ENCODE assay signal across 18 cellular contexts in the genomic region with DNA sequence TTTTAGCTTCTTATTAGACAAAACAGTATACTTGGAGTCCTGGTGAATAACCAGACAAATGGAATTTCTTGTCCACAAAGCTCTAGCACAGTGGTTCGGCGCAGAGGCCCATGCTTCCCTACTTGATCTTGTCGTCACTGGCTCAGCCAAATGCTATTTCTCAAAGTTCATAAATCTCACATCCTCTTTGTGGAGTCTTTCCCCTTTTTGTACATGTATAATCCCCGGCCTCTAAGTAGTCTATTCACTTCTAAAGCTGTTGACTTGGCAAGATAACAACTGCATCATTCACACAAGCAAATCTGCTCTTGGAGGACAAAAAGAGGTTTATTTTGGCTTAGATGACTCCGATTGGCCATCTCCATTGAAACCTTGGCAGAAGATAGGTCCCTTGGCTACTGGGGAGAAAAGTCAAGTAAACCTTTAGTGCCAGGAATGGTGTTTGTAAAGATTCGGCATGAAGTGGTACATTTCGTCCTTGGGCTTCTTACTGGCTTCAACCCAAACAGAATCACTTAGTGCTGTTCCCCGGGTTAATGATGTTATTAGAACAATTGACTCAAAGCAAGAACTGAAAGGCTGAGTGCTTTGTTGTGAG. TPM values are rescaled to one million over a fixed set of nuclear protein-coding genes. Genes with fewer than 3 reads are reported as not detected.
DNase-seq lines count a peak whose midpoint lies in the region; ATAC-seq, FAIRE-seq and TF ChIP-seq lines count a peak whose summit lies in the region.
"Had no signal": no experiment of that assay in that cellular context is flagged by ENCODE, and none has a peak within 500 bp of the region (broad histone marks: within the 10 kb centered on the region; RNA-seq: fewer than 3 reads in every experiment).

No MANE protein-coding gene starts in this region.

- H3K9ac ChIP-seq in HepG2 (ENCODE audit: insufficient read depth, low read depth, low read length), result no peak overlapping the region

- DNase-seq in right lobe of liver (no peak), HepG2 (ENCODE audit: low spot score) (no peak), osteoblast (ENCODE audit: insufficient read length, low spot score, missing footprints) (peak; percentile 73), aorta (no peak), 8988T (no peak)
- no peak for DNase-seq in stimulated activated CD4-positive, alpha-beta T cell treated with anti-CD3 and anti-CD28 coated beads, Interleukin-4, amount 100 ng/mL, for 4 hours
- DNase-seq: activated CD8-positive, alpha-beta memory T cell treated with anti-CD3 and anti-CD28 coated beads, Interleukin-2, amount 10 ng/mL, durations not matched to agents 7 days and 5 days; activated effector memory CD4-positive, alpha-beta T cell treated with Interleukin-2 at 50 U/mL for 16 hours; NCI-H187 treated with DMSO at 0.1 percent for 48 hours; NCI-H524; nephron progenitor cell; Peyer's patch; retina; WERI-Rb-1 had no signal

- H3K27ac ChIP-seq in right lobe of liver (no peak overlapping the region), HepG2 (ENCODE audit: extremely low read length, insufficient read depth, low read length) (no peak overlapping the region), gastroesophageal sphincter (peak overlapping the region in 3 of 4 donors; percentile 31 to 72 (median 55)), osteoblast (ENCODE audit: low read depth, low read length) (no peak overlapping the region), aorta (ENCODE audit: low read depth in 1 of 2, low read length in 2 of 2) (no peak overlapping the region)
- H3K27ac ChIP-seq: WERI-Rb-1 had no signal

- H3K4me1 ChIP-seq in right lobe of liver (no peaks in the 10 kb centered on the region), HepG2 (ENCODE audit: insufficient read depth, low read length) (no peaks in the 10 kb centered on the region), gastroesophageal sphincter (peaks cover 0 to 30% (median 0%) of the 10 kb centered on the region in 3 donors), osteoblast (ENCODE audit: insufficient read depth, low read length) (peaks cover 3% of the 10 kb centered on the region), aorta (ENCODE audit: control insufficient read depth in 1 of 2, insufficient read depth in 2 of 2, low read length in 2 of 2) (no peaks in the 10 kb centered on the region)
- H3K4me1 ChIP-seq: Peyer's patch had no signal

- POLR2A ChIA-PET in HepG2 (lab: Yijun Ruan, JAX), result no interaction called here

- TF ChIP-seq CTCF in right lobe of liver (IDR thresholded peaks at IDR 0.05), result no peak
- TF ChIP-seq CTCF in HepG2 (CRISPR knock-in tag; IDR thresholded peaks at IDR 0.05), result no peak
- TF ChIP-seq CTCF in gastroesophageal sphincter (IDR thresholded peaks at IDR 0.05), result no peak
- TF ChIP-seq CTCF in osteoblast (IDR thresholded peaks at IDR 0.05; ENCODE audit: extremely low read depth, low read depth, low read length), result no peak

- H3K4me2 ChIP-seq in HepG2 (ENCODE audit: low read depth, low read length) (no peak overlapping the region), osteoblast (ENCODE audit: insufficient read depth, low read length) (no peak overlapping the region)

- ATAC-seq in right lobe of liver (peak in 3 of 4 donors; percentile 30 to 64 (median 55)), HepG2 (no peak), gastroesophageal sphincter (peak; percentile 57), aorta (ENCODE audit: low FRiP score) (peak; percentile 76), HG03108 (IDR thresholded peaks at IDR 0.05; ENCODE audit: unreplicated experiment) (no peak)
- ATAC-seq: activated CD8-positive, alpha-beta memory T cell treated with anti-CD3 and anti-CD28 coated beads, Interleukin-2, amount 10 ng/mL, durations not matched to agents 7 days and 5 days had no signal

- no peaks in the 10 kb centered on the region for H3K9me3 ChIP-seq in right lobe of liver
- H3K9me3 ChIP-seq in HepG2 (ENCODE audit: low read length), result no peaks in the 10 kb centered on the region
- H3K9me3 ChIP-seq in gastroesophageal sphincter, result no peaks in the 10 kb centered on the region
- H3K9me3 ChIP-seq in osteoblast (ENCODE audit: low read depth, low read length), result no peaks in the 10 kb centered on the region
- H3K9me3 ChIP-seq in aorta (ENCODE audit: control insufficient read depth, low read length), result no peaks in the 10 kb centered on the region
- H3K9me3 ChIP-seq: Peyer's patch had no signal

- no peak for TF ChIP-seq RAD21 in HepG2 (CRISPR knock-in tag; IDR thresholded peaks at IDR 0.05)

- 53% methylated on average over 8 of the region's 8 CpGs for WGBS in right lobe of liver (ENCODE audit: insufficient coverage, low coverage, low lambda C conversion rate, missing lambda C conversion rate)
- 19% methylated on average over 8 of the region's 8 CpGs for WGBS in HepG2 (ENCODE audit: low lambda C conversion rate)
- WGBS in gastroesophageal sphincter (ENCODE audit: low coverage in 1 of 2), 2 donors, result 36 to 37% methylated on average over 4 to 8 of the region's 8 CpGs
- 21 to 41% methylated on average over 8 of the region's 8 CpGs for WGBS in aorta, 2 donors

- H2AFZ ChIP-seq in HepG2 (ENCODE audit: low read length) (no peak overlapping the region), osteoblast (ENCODE audit: low read length) (peak overlapping the region; percentile 44)

- H4K20me1 ChIP-seq in HepG2 (ENCODE audit: insufficient read depth, low read length), result no peaks in the 10 kb centered on the region
- no peaks in the 10 kb centered on the region for H4K20me1 ChIP-seq in osteoblast (ENCODE audit: insufficient read depth, low read length)

- in situ Hi-C loops in HepG2 (cut with HindIII; ENCODE audit: extremely low pct_ligation_motif_present, low pct_unique_long_range_greater_than_20kb), result loop anchor here (10.0 to 25.0 kb wide), 2 partner anchors 614 to 791 kb away; no protein-coding TSS in a partner anchor

- no peaks in the 10 kb centered on the region for H3K36me3 ChIP-seq in right lobe of liver
- H3K36me3 ChIP-seq in HepG2 (replicated peaks in 1 of 2; ENCODE audit: control insufficient read depth in 1 of 2, insufficient read depth in 2 of 2, low read length in 2 of 2), result no peaks in the 10 kb centered on the region
- no peaks in the 10 kb centered on the region for H3K36me3 ChIP-seq in gastroesophageal sphincter
- no peaks in the 10 kb centered on the region for H3K36me3 ChIP-seq in osteoblast (ENCODE audit: insufficient read depth, low read length)
- no peaks in the 10 kb centered on the region for H3K36me3 ChIP-seq in aorta (ENCODE audit: control insufficient read depth in 1 of 2, insufficient read depth in 2 of 2, low read length in 1 of 2)
- H3K36me3 ChIP-seq: Peyer's patch, WERI-Rb-1 had no signal

- intact Hi-C loops in right lobe of liver (cut with DNase I), result no loop called here
- intact Hi-C loops in HepG2 (cut with micrococcal nuclease; ENCODE audit: unreplicated experiment), result no loop called here
- intact Hi-C loops in aorta (cut with DNase I), result no loop called here

- no peaks in the 10 kb centered on the region for H3K79me2 ChIP-seq in HepG2 (ENCODE audit: insufficient read depth, low read length)
- H3K79me2 ChIP-seq in osteoblast (ENCODE audit: insufficient read depth, low read length), result no peaks in the 10 kb centered on the region

- no peak overlapping the region for H3K4me3 ChIP-seq in right lobe of liver
- H3K4me3 ChIP-seq in HepG2 (replicated peaks in 1 of 3; ENCODE audit: insufficient read depth in 1 of 3, low read depth in 2 of 3, low read length in 3 of 3), result no peak overlapping the region
- no peak overlapping the region for H3K4me3 ChIP-seq in gastroesophageal sphincter
- H3K4me3 ChIP-seq in osteoblast (ENCODE audit: insufficient read depth, low read length), result no peak overlapping the region
- no peak overlapping the region for H3K4me3 ChIP-seq in aorta (ENCODE audit: low read length in 2 of 2)
- H3K4me3 ChIP-seq: Peyer's patch had no signal

- BruUV-seq in HepG2 (replicated peaks; lab: Mats Ljungman, UMichigan), result no TSS peak

- TF ChIP-seq EP300 in HepG2 (IDR thresholded peaks at IDR 0.05; ENCODE audit: low read depth in 2 of 2, low read length in 2 of 2), result no peak
- TF ChIP-seq EP300 in HepG2 (CRISPR knock-in tag; IDR thresholded peaks at IDR 0.05; ENCODE audit: borderline replicate concordance), result no peak
- no peak for TF ChIP-seq EP300 in gastroesophageal sphincter (IDR thresholded peaks at IDR 0.05)

- H3K27me3 ChIP-seq in right lobe of liver (no peaks in the 10 kb centered on the region), HepG2 (ENCODE audit: control insufficient read depth in 1 of 2, insufficient read depth in 2 of 2, low read length in 2 of 2) (peaks cover 0 to 15% of the 10 kb centered on the region in 2 experiments; a peak in 2 of 5 replicates), gastroesophageal sphincter (no peaks in the 10 kb centered on the region), osteoblast (ENCODE audit: insufficient read depth, low read length) (no peaks in the 10 kb centered on the region), aorta (ENCODE audit: control insufficient read depth in 1 of 2, insufficient read depth in 2 of 2, low read length in 1 of 2) (no peaks in the 10 kb centered on the region)
- H3K27me3 ChIP-seq: Peyer's patch had no signal

- CTCF ChIA-PET in HepG2 (lab: Yijun Ruan, JAX; ENCODE audit: low intra/inter-chr PET ratio, low total read pairs), result no interaction called here

- TF ChIP-seq POLR2A in right lobe of liver (IDR thresholded peaks at IDR 0.05), result no peak
- no peak for TF ChIP-seq POLR2A in HepG2 (IDR thresholded peaks at IDR 0.05; ENCODE audit: insufficient read depth in 1 of 2, low read depth in 2 of 2, low read length in 2 of 2)
- no peak for TF ChIP-seq POLR2A in gastroesophageal sphincter (IDR thresholded peaks at IDR 0.05)

- FAIRE-seq in HepG2 (lab: Jason Lieb, UNC), result no peak

RNA-seq across cellular contexts. Expression of a gene that starts 5.1 kb away (rescaled TPM):
- total RNA-seq in right lobe of liver, result 1 to 10 TPM in 3 of 6 experiments, under 1 TPM in 3; 0.37 to 3.5 (median 1.6) TPM
- not detected in 2 replicates for total RNA-seq in HepG2 (2016; rRNA removed; fragmentation: Illumina TruSeq; extraction: Trizol)
- total RNA-seq in HepG2 (2016; cell fraction: cytosol; rRNA removed; fragmentation: Illumina TruSeq; extraction: Trizol; ENCODE audit: low read depth), result not detected in 2 replicates
- not detected in 2 replicates for total RNA-seq in HepG2 (2016; cell fraction: insoluble cytoplasmic fraction; rRNA removed; fragmentation: Illumina TruSeq; extraction: Trizol)
- total RNA-seq in HepG2 (2016; cell fraction: membrane; rRNA removed; fragmentation: Illumina TruSeq; extraction: Trizol), result not detected in 2 replicates
- total RNA-seq in HepG2 (2016; cell fraction: nucleus; rRNA removed; fragmentation: Illumina TruSeq; extraction: Trizol), result not detected in 2 replicates
- 0.10 TPM in 1 of 2 replicates, not detected in the other for polyA plus RNA-seq in HepG2 (2011; rRNA removed)
- polyA plus RNA-seq in HepG2 (2011; cell fraction: cytosol; rRNA removed), result not detected in 2 replicates
- polyA plus RNA-seq in HepG2 (2011; cell fraction: nucleus; rRNA removed), result 0.33 TPM in 1 of 2 replicates, not detected in the other
- polyA plus RNA-seq in HepG2 (2012), result not detected in 2 replicates
- not detected in 2 replicates for polyA plus RNA-seq in HepG2 (2016; cell fraction: cytosol; fragmentation: Illumina TruSeq; extraction: Trizol; ENCODE audit: low read depth)
- polyA plus RNA-seq in HepG2 (2016; cell fraction: insoluble cytoplasmic fraction; fragmentation: Illumina TruSeq; extraction: Trizol; ENCODE audit: low read depth), result not detected in 2 replicates
- not detected in 2 replicates for polyA plus RNA-seq in HepG2 (2016; cell fraction: membrane; fragmentation: Illumina TruSeq; extraction: Trizol; ENCODE audit: low read depth)
- not detected in 2 replicates for polyA plus RNA-seq in HepG2 (2016; cell fraction: nucleus; fragmentation: Illumina TruSeq; extraction: Trizol; ENCODE audit: insufficient read depth, low read depth)
- polyA minus RNA-seq in HepG2 (2011; rRNA and poly(A)+ RNA removed; ENCODE audit: low replicate concordance), result not detected in 2 replicates
- not detected in 2 replicates for polyA minus RNA-seq in HepG2 (2011; cell fraction: cytosol; rRNA and poly(A)+ RNA removed)
- polyA minus RNA-seq in HepG2 (2011; cell fraction: nucleus; rRNA and poly(A)+ RNA removed), result not detected in 2 replicates
- total RNA-seq in gastroesophageal sphincter, result 10 to 100 TPM; 15.9 to 19.3 (median 16.0) TPM
- total RNA-seq in osteoblast, result 15.6 and 17.7 TPM in 2 replicates
- 10 to 100 TPM; 11.0 to 20.8 TPM for total RNA-seq in aorta
- 1 to 10 TPM; 4.9 to 5.0 TPM for polyA plus RNA-seq in aorta
- total RNA-seq: Daoy, LHCN-M2 had no signal

Comparison
In these comparisons a context has a peak if more than half of its experiments do, and no peak if none do; other contexts are left out.
1. ATAC-seq: peak in right lobe of liver (3 of 4), gastroesophageal sphincter (single experiment) and aorta (single experiment); none in HepG2 (single experiment) and HG03108 (single experiment).
2. H3K27ac ChIP-seq: peak in gastroesophageal sphincter (3 of 4); none in right lobe of liver (0 of 3), HepG2 (single experiment), osteoblast (single experiment) and aorta (0 of 2).